1 cellular context compared by ENCODE assay signal in the genomic region with DNA sequence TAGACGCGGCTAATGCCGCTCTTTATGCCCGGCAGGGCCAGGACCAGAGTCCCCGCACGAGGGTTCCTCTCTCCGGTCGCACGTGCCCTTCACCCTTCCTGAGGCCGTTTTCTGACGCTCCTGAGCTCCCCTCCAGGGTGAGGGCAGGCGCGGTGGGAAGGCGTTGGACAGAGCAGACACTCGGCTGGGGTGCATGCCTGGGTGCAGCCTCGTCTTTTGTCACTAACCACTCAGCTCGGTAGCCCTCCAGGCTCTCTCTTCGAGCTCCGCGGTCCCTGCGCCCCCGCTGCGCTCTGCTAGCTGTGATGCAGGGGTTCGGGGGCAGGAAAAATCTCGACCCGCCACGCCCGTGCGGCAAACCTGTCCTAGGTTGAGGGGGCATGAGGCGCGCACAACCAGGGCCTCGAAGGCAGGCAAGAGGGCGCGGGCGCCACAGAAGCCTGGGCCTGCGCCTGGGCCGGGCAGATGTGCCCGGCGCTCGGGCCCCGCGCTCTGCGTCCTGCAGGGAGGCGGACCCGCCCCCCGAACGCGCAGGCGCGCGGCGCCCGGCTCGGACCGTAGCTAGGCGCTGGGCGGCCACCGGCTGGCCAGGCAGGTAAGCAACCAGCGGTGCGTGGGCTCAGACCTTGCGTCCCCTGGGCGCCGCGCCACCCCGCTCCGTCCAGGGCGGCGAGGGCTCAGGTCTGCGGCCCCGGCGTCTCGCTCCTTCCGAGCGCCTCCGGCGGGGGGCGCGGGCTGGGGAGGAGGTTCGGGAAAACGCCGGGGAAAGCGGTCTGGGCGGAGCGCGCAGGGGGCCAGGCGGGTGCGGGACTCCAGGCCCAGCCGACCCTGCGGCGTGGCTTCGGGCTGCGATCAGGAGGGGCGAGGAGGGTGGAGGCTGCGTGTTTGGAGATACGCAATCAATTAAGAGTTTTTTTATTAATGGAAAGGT.
TF ChIP-seq lines count a peak whose summit lies in the region.

Gene L3MBTL1, plus strand, starts transcription at position 548 of the 931 bp plus-strand sequence. CDS start 5,807 bp downstream, outside the sequence.

TF ChIP-seq in HepG2, 621 proteins besides CTCF, POLR2A, EP300 and RAD21 (continued from another document):
- TF ChIP-seq, protein P1, sequence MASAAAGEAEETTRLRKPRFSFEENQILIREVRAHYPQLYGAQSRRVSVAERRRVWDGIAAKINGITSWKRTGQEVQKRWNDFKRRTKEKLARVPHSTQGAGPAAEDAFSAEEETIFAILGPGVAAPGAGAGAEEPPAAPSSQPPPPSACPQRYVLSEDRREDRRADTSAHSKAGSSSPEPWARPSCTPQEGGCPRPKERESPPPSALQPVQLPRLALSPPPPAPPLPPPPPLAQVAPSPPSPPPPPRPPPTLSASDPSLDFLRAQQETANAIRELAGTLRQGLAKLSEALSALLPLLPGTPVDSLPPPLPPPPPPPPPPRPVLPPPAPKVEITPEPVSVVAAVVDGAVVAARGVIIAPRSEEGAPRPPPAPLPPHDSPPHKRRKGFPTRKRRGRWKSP (CRISPR knock-in tag; IDR thresholded peaks at IDR 0.05) = peak; percentile 75
- TF ChIP-seq, protein P2, sequence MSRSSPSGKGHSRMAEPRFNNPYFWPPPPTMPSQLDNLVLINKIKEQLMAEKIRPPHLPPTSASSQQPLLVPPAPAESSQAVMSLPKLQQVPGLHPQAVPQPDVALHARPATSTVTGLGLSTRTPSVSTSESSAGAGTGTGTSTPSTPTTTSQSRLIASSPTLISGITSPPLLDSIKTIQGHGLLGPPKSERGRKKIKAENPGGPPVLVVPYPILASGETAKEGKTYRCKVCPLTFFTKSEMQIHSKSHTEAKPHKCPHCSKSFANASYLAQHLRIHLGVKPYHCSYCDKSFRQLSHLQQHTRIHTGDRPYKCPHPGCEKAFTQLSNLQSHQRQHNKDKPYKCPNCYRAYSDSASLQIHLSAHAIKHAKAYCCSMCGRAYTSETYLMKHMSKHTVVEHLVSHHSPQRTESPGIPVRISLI (CRISPR knock-in tag; IDR thresholded peaks at IDR 0.05; ENCODE audit: borderline replicate concordance) = peak; percentile 46; the same call in 1 of the 2 replicates
- TF ChIP-seq ASH2L (IDR thresholded peaks at IDR 0.05; ENCODE audit: insufficient read length, low read depth, low read length) (peak; percentile 60), ZNF24 (IDR thresholded peaks at IDR 0.05) (no peak), SALL2 (CRISPR knock-in tag; IDR thresholded peaks at IDR 0.05) (no peak; the same call in none of the 2 replicates), SAFB2 (CRISPR knock-in tag; IDR thresholded peaks at IDR 0.05; ENCODE audit: borderline replicate concordance, low read depth) (peak; percentile 79), KAT2B (IDR thresholded peaks at IDR 0.05; ENCODE audit: borderline replicate concordance, low read depth, low read length) (no peak), ZNF260 (CRISPR knock-in tag; IDR thresholded peaks at IDR 0.05; ENCODE audit: borderline replicate concordance, low read depth) (no peak), NFIB (CRISPR knock-in tag; IDR thresholded peaks at IDR 0.05; ENCODE audit: borderline replicate concordance) (no peak), ZNF430 (CRISPR knock-in tag; IDR thresholded peaks at IDR 0.05) (peak; percentile 55; the same call in 1 of the 2 replicates), JARID2 (CRISPR knock-in tag; IDR thresholded peaks at IDR 0.05; ENCODE audit: insufficient replicate concordance) (no peak), PRPF4 (IDR thresholded peaks at IDR 0.05; ENCODE audit: low read depth, low read length, poor library complexity, severe bottlenecking) (no peak), ZNF550 (CRISPR knock-in tag; IDR thresholded peaks at IDR 0.05; ENCODE audit: borderline replicate concordance) (no peak), TOPORS (CRISPR knock-in tag; IDR thresholded peaks at IDR 0.05) (peak; percentile 57; the same call in 1 of the 2 replicates), TSC22D2 (CRISPR knock-in tag; IDR thresholded peaks at IDR 0.05; ENCODE audit: borderline replicate concordance) (0 out of 2 replicates have a peak, but pooled peaks have one; percentile 19), RELA (CRISPR knock-in tag; IDR thresholded peaks at IDR 0.05) (peak; percentile 83; the same call in 1 of the 2 replicates), ZNF30 (CRISPR knock-in tag; IDR thresholded peaks at IDR 0.05) (no peak; the same call in 1 of the 2 replicates), NFE2L1 (CRISPR knock-in tag; IDR thresholded peaks at IDR 0.05; ENCODE audit: borderline replicate concordance) (no peak; the same call in 1 of the 2 replicates), SPEN (CRISPR knock-in tag; IDR thresholded peaks at IDR 0.05; ENCODE audit: low read depth) (peak; percentile 83), RORA (CRISPR knock-in tag; IDR thresholded peaks at IDR 0.05) (no peak), ETV6 (CRISPR knock-in tag; conservative IDR thresholded peaks at IDR 0.05) (peak; percentile 65; the same call in 1 of the 2 replicates), NPAS2 (CRISPR knock-in tag; IDR thresholded peaks at IDR 0.05; ENCODE audit: borderline replicate concordance) (no peak), NAIF1 (CRISPR knock-in tag; IDR thresholded peaks at IDR 0.05; ENCODE audit: borderline replicate concordance) (peak; percentile 41; the same call in 1 of the 2 replicates), SMAD1 (CRISPR knock-in tag; IDR thresholded peaks at IDR 0.05; ENCODE audit: borderline replicate concordance, low read depth) (peak; percentile 78; the same call in 1 of the 2 replicates), KDM5A (IDR thresholded peaks at IDR 0.05; ENCODE audit: borderline replicate concordance, low read length) (no peak), POLR2AphosphoS2 (IDR thresholded peaks at IDR 0.05; ENCODE audit: low read depth, low read length) (no peak), FOSL2 (CRISPR knock-in tag; IDR thresholded peaks at IDR 0.05) (peak; percentile 28; the same call in 1 of the 2 replicates), LRRFIP1 (CRISPR knock-in tag; conservative IDR thresholded peaks at IDR 0.05) (no peak), NFYB (CRISPR knock-in tag; IDR thresholded peaks at IDR 0.05) (no peak), ZFP90 (CRISPR knock-in tag; IDR thresholded peaks at IDR 0.05; ENCODE audit: borderline replicate concordance) (0 out of 2 replicates have a peak, but pooled peaks have one; percentile 15)
- TF ChIP-seq, protein P3, sequence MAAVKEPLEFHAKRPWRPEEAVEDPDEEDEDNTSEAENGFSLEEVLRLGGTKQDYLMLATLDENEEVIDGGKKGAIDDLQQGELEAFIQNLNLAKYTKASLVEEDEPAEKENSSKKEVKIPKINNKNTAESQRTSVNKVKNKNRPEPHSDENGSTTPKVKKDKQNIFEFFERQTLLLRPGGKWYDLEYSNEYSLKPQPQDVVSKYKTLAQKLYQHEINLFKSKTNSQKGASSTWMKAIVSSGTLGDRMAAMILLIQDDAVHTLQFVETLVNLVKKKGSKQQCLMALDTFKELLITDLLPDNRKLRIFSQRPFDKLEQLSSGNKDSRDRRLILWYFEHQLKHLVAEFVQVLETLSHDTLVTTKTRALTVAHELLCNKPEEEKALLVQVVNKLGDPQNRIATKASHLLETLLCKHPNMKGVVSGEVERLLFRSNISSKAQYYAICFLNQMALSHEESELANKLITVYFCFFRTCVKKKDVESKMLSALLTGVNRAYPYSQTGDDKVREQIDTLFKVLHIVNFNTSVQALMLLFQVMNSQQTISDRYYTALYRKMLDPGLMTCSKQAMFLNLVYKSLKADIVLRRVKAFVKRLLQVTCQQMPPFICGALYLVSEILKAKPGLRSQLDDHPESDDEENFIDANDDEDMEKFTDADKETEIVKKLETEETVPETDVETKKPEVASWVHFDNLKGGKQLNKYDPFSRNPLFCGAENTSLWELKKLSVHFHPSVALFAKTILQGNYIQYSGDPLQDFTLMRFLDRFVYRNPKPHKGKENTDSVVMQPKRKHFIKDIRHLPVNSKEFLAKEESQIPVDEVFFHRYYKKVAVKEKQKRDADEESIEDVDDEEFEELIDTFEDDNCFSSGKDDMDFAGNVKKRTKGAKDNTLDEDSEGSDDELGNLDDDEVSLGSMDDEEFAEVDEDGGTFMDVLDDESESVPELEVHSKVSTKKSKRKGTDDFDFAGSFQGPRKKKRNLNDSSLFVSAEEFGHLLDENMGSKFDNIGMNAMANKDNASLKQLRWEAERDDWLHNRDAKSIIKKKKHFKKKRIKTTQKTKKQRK (IDR thresholded peaks at IDR 0.05; ENCODE audit: low read length) = no peak
- TF ChIP-seq, protein P4, sequence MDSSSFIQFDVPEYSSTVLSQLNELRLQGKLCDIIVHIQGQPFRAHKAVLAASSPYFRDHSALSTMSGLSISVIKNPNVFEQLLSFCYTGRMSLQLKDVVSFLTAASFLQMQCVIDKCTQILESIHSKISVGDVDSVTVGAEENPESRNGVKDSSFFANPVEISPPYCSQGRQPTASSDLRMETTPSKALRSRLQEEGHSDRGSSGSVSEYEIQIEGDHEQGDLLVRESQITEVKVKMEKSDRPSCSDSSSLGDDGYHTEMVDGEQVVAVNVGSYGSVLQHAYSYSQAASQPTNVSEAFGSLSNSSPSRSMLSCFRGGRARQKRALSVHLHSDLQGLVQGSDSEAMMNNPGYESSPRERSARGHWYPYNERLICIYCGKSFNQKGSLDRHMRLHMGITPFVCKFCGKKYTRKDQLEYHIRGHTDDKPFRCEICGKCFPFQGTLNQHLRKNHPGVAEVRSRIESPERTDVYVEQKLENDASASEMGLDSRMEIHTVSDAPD (CRISPR knock-in tag; IDR thresholded peaks at IDR 0.05) = no peak
- TF ChIP-seq, protein P5, sequence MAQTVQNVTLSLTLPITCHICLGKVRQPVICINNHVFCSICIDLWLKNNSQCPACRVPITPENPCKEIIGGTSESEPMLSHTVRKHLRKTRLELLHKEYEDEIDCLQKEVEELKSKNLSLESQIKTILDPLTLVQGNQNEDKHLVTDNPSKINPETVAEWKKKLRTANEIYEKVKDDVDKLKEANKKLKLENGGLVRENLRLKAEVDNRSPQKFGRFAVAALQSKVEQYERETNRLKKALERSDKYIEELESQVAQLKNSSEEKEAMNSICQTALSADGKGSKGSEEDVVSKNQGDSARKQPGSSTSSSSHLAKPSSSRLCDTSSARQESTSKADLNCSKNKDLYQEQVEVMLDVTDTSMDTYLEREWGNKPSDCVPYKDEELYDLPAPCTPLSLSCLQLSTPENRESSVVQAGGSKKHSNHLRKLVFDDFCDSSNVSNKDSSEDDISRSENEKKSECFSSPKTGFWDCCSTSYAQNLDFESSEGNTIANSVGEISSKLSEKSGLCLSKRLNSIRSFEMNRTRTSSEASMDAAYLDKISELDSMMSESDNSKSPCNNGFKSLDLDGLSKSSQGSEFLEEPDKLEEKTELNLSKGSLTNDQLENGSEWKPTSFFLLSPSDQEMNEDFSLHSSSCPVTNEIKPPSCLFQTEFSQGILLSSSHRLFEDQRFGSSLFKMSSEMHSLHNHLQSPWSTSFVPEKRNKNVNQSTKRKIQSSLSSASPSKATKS (CRISPR knock-in tag; IDR thresholded peaks at IDR 0.05) = no peak
